8 cellular contexts compared by ENCODE assay signal in the genomic region with DNA sequence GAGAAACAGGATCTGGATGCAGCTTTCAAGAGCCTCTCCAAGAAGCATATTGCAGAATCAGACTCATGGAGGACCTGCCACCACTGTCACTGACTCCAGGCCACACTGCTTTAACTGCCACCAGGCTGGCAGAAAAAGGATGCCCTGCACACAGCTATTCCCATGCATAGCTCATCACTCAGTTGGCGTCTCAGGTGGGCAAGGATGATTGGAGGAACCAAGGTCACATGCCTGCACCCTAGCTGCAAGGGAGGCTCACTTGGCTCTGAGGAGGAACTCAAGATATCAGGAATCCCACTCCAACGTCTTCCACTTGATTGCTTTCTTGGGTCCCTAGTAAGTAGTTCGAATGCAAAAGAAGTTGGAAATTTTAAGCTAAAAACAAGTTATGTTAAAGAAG.
"Had no signal": no experiment of that assay in that cellular context is flagged by ENCODE, and none has a peak within 500 bp of the region (broad histone marks: within the 10 kb centered on the region; RNA-seq: fewer than 3 reads in every experiment).

No MANE protein-coding gene starts in this region.

- H3K4me3 ChIP-seq: GM23248, HAP-1 had no signal

- H3K9ac ChIP-seq: GM23248 had no signal

- DNase-seq: GM23248, GOT3, H7, HFFc6, IMR-90, KG1 had no signal

- H3K9me3 ChIP-seq: HAP-1 had no signal

- H3K9me3 Mint-ChIP-seq: HFFc6 had no signal

- ATAC-seq: HCT116 had no signal

- H3K4me1 ChIP-seq: HAP-1 had no signal

- H3K36me3 ChIP-seq: HAP-1 had no signal

- H3K27ac Mint-ChIP-seq: HFFc6 had no signal

- H3K4me3 Mint-ChIP-seq: HFFc6 had no signal

- H3K27ac ChIP-seq: GM23248 had no signal

- H2AFZ ChIP-seq: GM23248 had no signal
